In genomic region chr12:132833341-132833740, GRCh38 we compare ENCODE assay signal across 23 cellular contexts. TPM values are rescaled to one million over a fixed set of nuclear protein-coding genes. Genes with fewer than 3 reads are reported as not detected.
DNase-seq lines count a peak whose midpoint lies in the region; ATAC-seq and TF ChIP-seq lines count a peak whose summit lies in the region.
"Had no signal": no experiment of that assay in that cellular context is flagged by ENCODE, and none has a peak within 500 bp of the region (broad histone marks: within the 10 kb centered on the region; RNA-seq: fewer than 3 reads in every experiment).

No MANE protein-coding gene starts in this region.

- TF ChIP-seq POLR2A in stomach (IDR thresholded peaks at IDR 0.05): no peak

- no peaks in the 10 kb centered on the region for H3K9me3 ChIP-seq in CD8-positive, alpha-beta T cell (ENCODE audit: low read length)
- H3K9me3 ChIP-seq in stomach: no peaks in the 10 kb centered on the region
- H3K9me3 ChIP-seq: psoas muscle, suprapubic skin had no signal

- H3K4me1 ChIP-seq in CD8-positive, alpha-beta T cell (ENCODE audit: insufficient read depth, low read length): peaks cover 48% of the 10 kb centered on the region
- peaks cover 0 to 18% (median 8%) of the 10 kb centered on the region in 4 donors for H3K4me1 ChIP-seq in stomach
- H3K4me1 ChIP-seq: psoas muscle had no signal

- POLR2A ChIA-PET in CD8-positive, alpha-beta T cell (lab: Charles Lee): interaction anchor here (0.9 to 2.2 kb wide), 7 partner anchors 9 to 71 kb away, joined by 4 to 18 read pairs (median 4); partner anchors contain the start of gene CHFR

- ATAC-seq in CD8-positive, alpha-beta T cell: no peak
- no peak for ATAC-seq in natural killer cell
- ATAC-seq: Panc1, psoas muscle had no signal

- H3K36me3 Mint-ChIP-seq in activated CD4-positive, alpha-beta T cell treated with anti-CD3 and anti-CD28 coated beads, Interleukin-2, amount 10 ng/mL, durations not matched to agents 24 days and 14 days (ENCODE audit: low read depth): peaks cover 27% of the 10 kb centered on the region
- peaks cover 3% of the 10 kb centered on the region for H3K36me3 Mint-ChIP-seq in CD8-positive, alpha-beta T cell
- H3K36me3 Mint-ChIP-seq in activated T-helper 2 cell treated with anti-CD3 and anti-CD28 coated beads, Interferon-gamma antibody, Interleukin-2, Interleukin-4, amounts not matched to agents 10 μg/mL and 5 μg/mL and 100 μg/mL, durations not matched to agents 14 hours and 24 hours and 36 hours (ENCODE audit: low read depth): peaks cover 42% of the 10 kb centered on the region
- no peaks in the 10 kb centered on the region for H3K36me3 Mint-ChIP-seq in natural killer cell

- H3K27ac ChIP-seq in CD8-positive, alpha-beta T cell (ENCODE audit: low read depth, low read length): no peak overlapping the region
- no peak overlapping the region for H3K27ac ChIP-seq in stomach
- H3K27ac ChIP-seq: epithelial cell of prostate, KMS-11, psoas muscle, suprapubic skin had no signal

- peak overlapping the region; percentile 91 for H3K27ac Mint-ChIP-seq in activated CD4-positive, alpha-beta T cell treated with anti-CD3 and anti-CD28 coated beads, Interleukin-2, amount 10 ng/mL, durations not matched to agents 24 days and 14 days
- H3K27ac Mint-ChIP-seq in CD8-positive, alpha-beta T cell: peak overlapping the region; percentile 93
- H3K27ac Mint-ChIP-seq in activated T-helper 2 cell treated with anti-CD3 and anti-CD28 coated beads, Interferon-gamma antibody, Interleukin-2, Interleukin-4, amounts not matched to agents 10 μg/mL and 5 μg/mL and 100 μg/mL, durations not matched to agents 14 hours and 24 hours and 36 hours: peak overlapping the region; percentile 93
- peak overlapping the region; percentile 50 to 62 for H3K27ac Mint-ChIP-seq in natural killer cell

- CTCF ChIA-PET in CD8-positive, alpha-beta T cell (lab: Charles Lee): interaction anchor here (1.3 to 1.7 kb wide), 3 partner anchors 10 to 71 kb away, joined by 3 to 10 read pairs (median 5); no protein-coding TSS in a partner anchor

- DNase-seq in activated CD4-positive, alpha-beta T cell treated with anti-CD3 and anti-CD28 coated beads, Interleukin-2, amount 10 ng/mL, durations not matched to agents 24 days and 14 days: no peak
- no peak for DNase-seq in activated CD4-positive, alpha-beta T cell treated with anti-CD3 and anti-CD28 coated beads for 1 hour
- no peak for DNase-seq in CD8-positive, alpha-beta T cell
- DNase-seq in activated T-helper 2 cell treated with anti-CD3 and anti-CD28 coated beads, Interferon-gamma antibody, Interleukin-2, Interleukin-4, amounts not matched to agents 10 μg/mL and 5 μg/mL and 100 μg/mL, durations not matched to agents 14 hours and 24 hours and 36 hours (ENCODE audit: low spot score): no peak
- DNase-seq in natural killer cell: no peak
- no peak for DNase-seq in stomach
- DNase-seq in NCI-H345 (lab: John Stamatoyannopoulos, UW): no peak
- DNase-seq in 8988T: no peak
- DNase-seq: activated CD4-positive, CD25-positive, alpha-beta regulatory T cell treated with anti-CD3 and anti-CD28 coated beads, Interleukin-2, amount 50 U/mL, for 72 hours; activated CD8-positive, alpha-beta memory T cell treated with anti-CD3 and anti-CD28 coated beads, Interleukin-2, amount 50 U/mL, for 48 hours; glutamatergic neuron; kidney glomerular epithelial cell; NCI-H2171 treated with DMSO at 0.1 percent for 48 hours; NCI-H524 treated with DMSO at 0.1 percent for 48 hours; nucleus accumbens; psoas muscle; SHP77 treated with DMSO at 0.1 percent for 48 hours had no signal

- peak overlapping the region; percentile 33 for H3K4me3 Mint-ChIP-seq in activated CD4-positive, alpha-beta T cell treated with anti-CD3 and anti-CD28 coated beads, Interleukin-2, amount 10 ng/mL, durations not matched to agents 24 days and 14 days
- H3K4me3 Mint-ChIP-seq in CD8-positive, alpha-beta T cell: peak overlapping the region; percentile 82
- no peak overlapping the region for H3K4me3 Mint-ChIP-seq in activated T-helper 2 cell treated with anti-CD3 and anti-CD28 coated beads, Interferon-gamma antibody, Interleukin-2, Interleukin-4, amounts not matched to agents 10 μg/mL and 5 μg/mL and 100 μg/mL, durations not matched to agents 14 hours and 24 hours and 36 hours (ENCODE audit: low read depth)
- no peak overlapping the region for H3K4me3 Mint-ChIP-seq in natural killer cell

- H3K4me1 Mint-ChIP-seq in activated CD4-positive, alpha-beta T cell treated with anti-CD3 and anti-CD28 coated beads, Interleukin-2, amount 10 ng/mL, durations not matched to agents 24 days and 14 days: peaks cover 26% of the 10 kb centered on the region
- H3K4me1 Mint-ChIP-seq in CD8-positive, alpha-beta T cell (ENCODE audit: low read depth): peaks cover 44% of the 10 kb centered on the region
- peaks cover 29% of the 10 kb centered on the region for H3K4me1 Mint-ChIP-seq in activated T-helper 2 cell treated with anti-CD3 and anti-CD28 coated beads, Interferon-gamma antibody, Interleukin-2, Interleukin-4, amounts not matched to agents 10 μg/mL and 5 μg/mL and 100 μg/mL, durations not matched to agents 14 hours and 24 hours and 36 hours (ENCODE audit: low read depth)
- peaks cover 10 to 15% of the 10 kb centered on the region in 2 donors for H3K4me1 Mint-ChIP-seq in natural killer cell

- no peak for TF ChIP-seq EP300 in stomach (IDR thresholded peaks at IDR 0.05)

- no peak overlapping the region for H3K4me3 ChIP-seq in CD8-positive, alpha-beta T cell (ENCODE audit: low read depth, low read length)
- H3K4me3 ChIP-seq in stomach: no peak overlapping the region
- H3K4me3 ChIP-seq: HAP-1, lung, psoas muscle, suprapubic skin had no signal

- WGBS in stomach, 5 donors: 89 to 96% (median 94%) methylated on average over 8 of the region's 8 CpGs

- no peak for TF ChIP-seq CTCF in CD8-positive, alpha-beta T cell (IDR thresholded peaks at IDR 0.05)
- TF ChIP-seq CTCF in natural killer cell (IDR thresholded peaks at IDR 0.05) (no peak), stomach (IDR thresholded peaks at IDR 0.05) (no peak)

- H3K9me3 Mint-ChIP-seq in activated CD4-positive, alpha-beta T cell treated with anti-CD3 and anti-CD28 coated beads, Interleukin-2, amount 10 ng/mL, durations not matched to agents 24 days and 14 days: no peaks in the 10 kb centered on the region
- H3K9me3 Mint-ChIP-seq in CD8-positive, alpha-beta T cell: no peaks in the 10 kb centered on the region
- H3K9me3 Mint-ChIP-seq in activated T-helper 2 cell treated with anti-CD3 and anti-CD28 coated beads, Interferon-gamma antibody, Interleukin-2, Interleukin-4, amounts not matched to agents 10 μg/mL and 5 μg/mL and 100 μg/mL, durations not matched to agents 14 hours and 24 hours and 36 hours: no peaks in the 10 kb centered on the region
- H3K9me3 Mint-ChIP-seq in natural killer cell: no peaks in the 10 kb centered on the region

- intact Hi-C loops in activated CD4-positive, alpha-beta T cell treated with anti-CD3 and anti-CD28 coated beads, Interleukin-2, amount 10 ng/mL, durations not matched to agents 24 days and 14 days (cut with micrococcal nuclease): no loop called here
- intact Hi-C loops in CD8-positive, alpha-beta T cell (cut with DNase I, micrococcal nuclease): no loop called here
- intact Hi-C loops in activated T-helper 2 cell treated with anti-CD3 and anti-CD28 coated beads, Interferon-gamma antibody, Interleukin-2, Interleukin-4, amounts not matched to agents 10 μg/mL and 5 μg/mL and 100 μg/mL, durations not matched to agents 14 hours and 24 hours and 36 hours (cut with micrococcal nuclease): no loop called here
- intact Hi-C loops in natural killer cell (cut with micrococcal nuclease) (no loop called here), stomach (cut with DNase I; ENCODE audit: low total_unique reads) (no loop called here)

- no peaks in the 10 kb centered on the region for H3K36me3 ChIP-seq in CD8-positive, alpha-beta T cell (ENCODE audit: insufficient read depth, low read length)
- peaks cover under 1 to 51% (median 34%) of the 10 kb centered on the region in 4 donors for H3K36me3 ChIP-seq in stomach

- H3K27me3 Mint-ChIP-seq in activated CD4-positive, alpha-beta T cell treated with anti-CD3 and anti-CD28 coated beads, Interleukin-2, amount 10 ng/mL, durations not matched to agents 24 days and 14 days: no peaks in the 10 kb centered on the region
- no peaks in the 10 kb centered on the region for H3K27me3 Mint-ChIP-seq in CD8-positive, alpha-beta T cell (ENCODE audit: low read depth)
- no peaks in the 10 kb centered on the region for H3K27me3 Mint-ChIP-seq in activated T-helper 2 cell treated with anti-CD3 and anti-CD28 coated beads, Interferon-gamma antibody, Interleukin-2, Interleukin-4, amounts not matched to agents 10 μg/mL and 5 μg/mL and 100 μg/mL, durations not matched to agents 14 hours and 24 hours and 36 hours (ENCODE audit: low read depth)
- no peaks in the 10 kb centered on the region for H3K27me3 Mint-ChIP-seq in natural killer cell (ENCODE audit: low read depth in 2 of 2)

- no peaks in the 10 kb centered on the region for H3K27me3 ChIP-seq in CD8-positive, alpha-beta T cell (ENCODE audit: insufficient read depth, low read length)
- H3K27me3 ChIP-seq in stomach: no peaks in the 10 kb centered on the region
- H3K27me3 ChIP-seq: suprapubic skin had no signal

RNA-seq across cellular contexts. Expression of gene GOLGA3, which starts 4.7 kb away (rescaled TPM):
- 67.6 and 68.1 TPM in 2 replicates for total RNA-seq in activated CD4-positive, alpha-beta T cell treated with anti-CD3 and anti-CD28 coated beads, Interleukin-2, amount 10 ng/mL, durations not matched to agents 24 days and 14 days
- total RNA-seq in CD8-positive, alpha-beta T cell: 10 to 100 TPM; 31.7 to 33.8 TPM
- 64.5 and 66.2 TPM in 2 replicates for total RNA-seq in activated T-helper 2 cell treated with anti-CD3 and anti-CD28 coated beads, Interferon-gamma antibody, Interleukin-2, Interleukin-4, amounts not matched to agents 10 μg/mL and 5 μg/mL and 100 μg/mL, durations not matched to agents 14 hours and 24 hours and 36 hours
- total RNA-seq in natural killer cell (10 to 100 TPM; 39.1 to 54.3 (median 50.9) TPM), stomach (100 to 1,000 TPM in 2 of 5 donors, 10 to 100 TPM in 3; 53.7 to 204 (median 75.5) TPM)
- polyA plus RNA-seq in stomach: 10 to 100 TPM in 2 of 3 donors, 1 to 10 TPM in 1; 8.8 to 29.2 (median 17.9) TPM

RNA-seq across cellular contexts. Expression of gene CHFR, which starts 54.1 kb away (rescaled TPM):
- total RNA-seq in activated CD4-positive, alpha-beta T cell treated with anti-CD3 and anti-CD28 coated beads, Interleukin-2, amount 10 ng/mL, durations not matched to agents 24 days and 14 days: 52.9 and 60.7 TPM in 2 replicates
- total RNA-seq in CD8-positive, alpha-beta T cell: 10 to 100 TPM; 70.6 to 81.1 TPM
- 55.0 and 59.9 TPM in 2 replicates for total RNA-seq in activated T-helper 2 cell treated with anti-CD3 and anti-CD28 coated beads, Interferon-gamma antibody, Interleukin-2, Interleukin-4, amounts not matched to agents 10 μg/mL and 5 μg/mL and 100 μg/mL, durations not matched to agents 14 hours and 24 hours and 36 hours
- total RNA-seq in natural killer cell: 100 to 1,000 TPM; 161 to 170 (median 168) TPM
- total RNA-seq in stomach: 100 to 1,000 TPM in 1 of 5 donors, 10 to 100 TPM in 4; 48.7 to 107 (median 73.3) TPM
- 10 to 100 TPM; 14.7 to 20.8 (median 15.4) TPM for polyA plus RNA-seq in stomach

Comparison
In these comparisons a context has a peak if more than half of its experiments do, and no peak if none do; other contexts are left out.
1. H3K4me3 Mint-ChIP-seq: peak in activated CD4-positive, alpha-beta T cell treated with anti-CD3 and anti-CD28 coated beads, Interleukin-2, amount 10 ng/mL, durations not matched to agents 24 days and 14 days (single experiment) and CD8-positive, alpha-beta T cell (single experiment); none in activated T-helper 2 cell treated with anti-CD3 and anti-CD28 coated beads, Interferon-gamma antibody, Interleukin-2, Interleukin-4, amounts not matched to agents 10 μg/mL and 5 μg/mL and 100 μg/mL, durations not matched to agents 14 hours and 24 hours and 36 hours (single experiment) and natural killer cell (single experiment).
2. Peak in every context shown above with its lines, with median percentiles within 50 percentile points of each other: H3K27ac Mint-ChIP-seq.